8 cellular contexts compared by ENCODE assay signal in the genomic region with DNA sequence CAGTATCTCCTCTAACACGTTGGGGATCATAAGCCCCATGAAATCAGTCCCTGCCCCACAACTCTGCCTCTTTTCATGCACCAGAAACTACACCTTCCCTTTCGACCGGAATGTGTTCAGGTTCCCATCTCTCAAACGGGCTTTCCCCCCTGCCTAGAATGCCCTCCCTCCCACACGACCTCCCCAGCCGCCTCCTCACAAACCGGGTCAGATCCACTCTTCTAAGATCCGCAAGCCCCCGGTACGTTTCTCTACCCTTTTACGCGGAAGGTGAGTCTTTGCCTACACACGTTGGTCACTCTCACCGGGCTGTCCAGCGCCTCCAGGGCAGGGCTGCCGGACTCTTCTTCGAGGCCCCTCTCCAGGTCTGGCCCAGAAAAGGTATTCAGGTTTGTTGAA. TPM values are rescaled to one million over a fixed set of nuclear protein-coding genes. Genes with fewer than 3 reads are reported as not detected.
DNase-seq lines count a peak whose midpoint lies in the region; ATAC-seq, FAIRE-seq and TF ChIP-seq lines count a peak whose summit lies in the region.

No MANE protein-coding gene starts in this region.

- peak overlapping the region; percentile 89 for H3K4me2 ChIP-seq in A549

- H3K9me3 ChIP-seq in A549 (no peaks in the 10 kb centered on the region), duodenal mucosa (ENCODE audit: control insufficient read depth in 1 of 2, low read length in 2 of 2) (no peaks in the 10 kb centered on the region)

- ATAC-seq in A549, result peak; percentile 22 to 50
- peak; percentile 10 for ATAC-seq in GM21526 (IDR thresholded peaks at IDR 0.05; ENCODE audit: low FRiP score, unreplicated experiment)
- peak; percentile 29 to 46 for ATAC-seq in naive B cell (ENCODE audit: low read depth in 2 of 2)

- no peak for TF ChIP-seq CTCF in A549 (IDR thresholded peaks at IDR 0.05)
- TF ChIP-seq CTCF in RWPE1 (conservative IDR thresholded peaks at IDR 0.05; ENCODE audit: low read depth), result no peak

- no peaks in the 10 kb centered on the region for H3K9me3 Mint-ChIP-seq in naive B cell

- no peaks in the 10 kb centered on the region for H3K27me3 Mint-ChIP-seq in naive B cell

- peak overlapping the region; percentile 78 to 81 for H3K9ac ChIP-seq in duodenal mucosa (ENCODE audit: low read depth in 1 of 2, low read length in 2 of 2)

- no peaks in the 10 kb centered on the region for H3K36me3 Mint-ChIP-seq in naive B cell

- H3K27ac ChIP-seq in A549 (peak overlapping the region; percentile 85 to 95), RWPE1 (peak overlapping the region; percentile 72), duodenal mucosa (ENCODE audit: low read depth, low read length) (no peak overlapping the region)

- TF ChIP-seq EP300 in A549 (IDR thresholded peaks at IDR 0.05), result no peak

- CTCF ChIA-PET in A549 (lab: Yijun Ruan, JAX), result interaction anchor here (0.8 to 13.3 kb wide), 4 partner anchors 16 to 53 kb away, joined by 3 to 86 read pairs (median 4); a partner anchor contains a TSS
- CTCF ChIA-PET in RWPE1 (lab: Yijun Ruan, JAX), result interaction anchor here (1.0 to 1.2 kb wide), 2 partner anchors 29 to 31 kb away, joined by 3 to 4 read pairs; a partner anchor contains a TSS

- H3K36me3 ChIP-seq in duodenal mucosa (ENCODE audit: control insufficient read depth in 1 of 2, insufficient read depth in 2 of 2, low read length in 2 of 2), result peaks cover 9 to 10% of the 10 kb centered on the region in 2 donors

- no peak for TF ChIP-seq POLR2A in A549 (IDR thresholded peaks at IDR 0.05; ENCODE audit: low read length)

- POLR2A ChIA-PET in A549 (lab: Yijun Ruan, JAX) (interaction anchor here (1.2 to 3.5 kb wide), 4 partner anchors 8 to 49 kb away, joined by 3 to 41 read pairs (median 8); a partner anchor contains a TSS), RWPE1 (lab: Yijun Ruan, JAX; ENCODE audit: low non-redundant PET) (no interaction called here)

- peaks cover 9% of the 10 kb centered on the region; the same call in 2 of the 3 replicates for H3K4me1 ChIP-seq in A549
- H3K4me1 ChIP-seq in duodenal mucosa (ENCODE audit: control insufficient read depth in 1 of 2, insufficient read depth in 2 of 2, low read length in 2 of 2), result peaks cover 8 to 13% of the 10 kb centered on the region in 2 donors

- no peak for TF ChIP-seq RAD21 in A549 (conservative IDR thresholded peaks at IDR 0.05 in 1 of 2, IDR thresholded peaks at IDR 0.05 in 1 of 2)

- H3K4me3 ChIP-seq in A549 (peak overlapping the region; percentile 91), duodenal mucosa (ENCODE audit: low read depth in 1 of 2, low read length in 2 of 2) (peak overlapping the region; percentile 93 to 94)

- FAIRE-seq in A549 (lab: Jason Lieb, UNC) (no peak), urothelium cell line (lab: Jason Lieb, UNC) (no peak)

- DNase-seq in A549 (ENCODE audit: low read depth in 1 of 2, low spot score in 1 of 2), result peak in 1 of 2 experiments; percentile 34
- peak; percentile 39 for DNase-seq in RWPE1 (ENCODE audit: low spot score)
- DNase-seq in naive B cell, result peak; percentile 1
- DNase-seq in urothelium cell line (ENCODE audit: low spot score), result peak; percentile 2
- no peak for DNase-seq in NCI-H510A treated with DMSO at 0.1 percent for 48 hours (lab: John Stamatoyannopoulos, UW)
- no peak for DNase-seq in NOMO-1 treated with DMSO at 0.1 percent for 48 hours (lab: John Stamatoyannopoulos, UW; ENCODE audit: unreplicated experiment)

- no peaks in the 10 kb centered on the region for H3K27me3 ChIP-seq in duodenal mucosa (ENCODE audit: control insufficient read depth in 1 of 2, insufficient read depth in 2 of 2, low read length in 2 of 2)

- WGBS in A549 (ENCODE audit: missing lambda C conversion rate), result 1% methylated on average over 17 of the region's 17 CpGs

- H3K4me3 Mint-ChIP-seq in naive B cell, result peak overlapping the region; percentile 57 to 95 (median 86)

- peak overlapping the region in 5 of 6 donors; percentile 0 to 88 (median 76) for H3K27ac Mint-ChIP-seq in naive B cell

- H3K4me1 Mint-ChIP-seq in naive B cell, result peaks cover 28 to 39% (median 30%) of the 10 kb centered on the region in 3 donors

TF ChIP-seq in A549, 52 proteins besides CTCF, POLR2A, EP300 and RAD21:
- TF ChIP-seq JUN (IDR thresholded peaks at IDR 0.05) (no peak), KDM1A (IDR thresholded peaks at IDR 0.05; ENCODE audit: low read depth) (no peak), RFX5 (IDR thresholded peaks at IDR 0.05) (no peak), RARB (CRISPR knock-in tag; IDR thresholded peaks at IDR 0.05) (no peak), POLR2AphosphoS2 (conservative IDR thresholded peaks at IDR 0.05; ENCODE audit: low read length) (no peak), MYC (IDR thresholded peaks at IDR 0.05; ENCODE audit: borderline replicate concordance, low read length) (no peak), JUNB (IDR thresholded peaks at IDR 0.05) (no peak), TP53 (CRISPR knock-in tag; IDR thresholded peaks at IDR 0.05) (no peak)
- TF ChIP-seq, protein P1, sequence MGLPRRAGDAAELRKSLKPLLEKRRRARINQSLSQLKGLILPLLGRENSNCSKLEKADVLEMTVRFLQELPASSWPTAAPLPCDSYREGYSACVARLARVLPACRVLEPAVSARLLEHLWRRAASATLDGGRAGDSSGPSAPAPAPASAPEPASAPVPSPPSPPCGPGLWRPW (IDR thresholded peaks at IDR 0.05), result no peak
- TF ChIP-seq, protein P2, sequence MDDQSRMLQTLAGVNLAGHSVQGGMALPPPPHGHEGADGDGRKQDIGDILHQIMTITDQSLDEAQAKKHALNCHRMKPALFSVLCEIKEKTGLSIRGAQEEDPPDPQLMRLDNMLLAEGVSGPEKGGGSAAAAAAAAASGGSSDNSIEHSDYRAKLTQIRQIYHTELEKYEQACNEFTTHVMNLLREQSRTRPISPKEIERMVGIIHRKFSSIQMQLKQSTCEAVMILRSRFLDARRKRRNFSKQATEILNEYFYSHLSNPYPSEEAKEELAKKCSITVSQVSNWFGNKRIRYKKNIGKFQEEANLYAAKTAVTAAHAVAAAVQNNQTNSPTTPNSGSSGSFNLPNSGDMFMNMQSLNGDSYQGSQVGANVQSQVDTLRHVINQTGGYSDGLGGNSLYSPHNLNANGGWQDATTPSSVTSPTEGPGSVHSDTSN (IDR thresholded peaks at IDR 0.05), result no peak

RNA-seq across cellular contexts. Expression of a gene that starts 0.7 kb away (rescaled TPM):
- polyA plus RNA-seq in A549 (2011; rRNA removed), result 29.5 and 35.7 TPM in 2 replicates
- 22.6 and 27.4 TPM in 2 replicates for polyA plus RNA-seq in A549 (2012; cell fraction: cytosol; rRNA removed)
- 29.3 and 29.4 TPM in 2 replicates for polyA plus RNA-seq in A549 (2012; cell fraction: nucleus; rRNA removed)
- polyA plus RNA-seq in A549 (2017; fragmentation: RNase III; extraction: RNeasy Plus Mini Kit Qiagen cat#74134 plus additional on column Dnase treatment), result 26.7 to 30.4 TPM (median 27.8 TPM) in 3 replicates
- polyA minus RNA-seq in A549 (2011; rRNA and poly(A)+ RNA removed), result 44.9 and 53.7 TPM in 2 replicates
- 1 to 10 TPM in 3 of 6 donors, under 1 TPM in 3; 0.19 to 1.9 (median 1.1) TPM for polyA plus RNA-seq in naive B cell (ENCODE audit: low read depth in 6 of 6)

RNA-seq across cellular contexts. Expression of a gene that starts 17.9 kb away (rescaled TPM):
- polyA plus RNA-seq in A549 (2011; rRNA removed), result 137 and 139 TPM in 2 replicates
- 48.4 and 51.9 TPM in 2 replicates for polyA plus RNA-seq in A549 (2012; cell fraction: cytosol; rRNA removed)
- 33.7 and 50.6 TPM in 2 replicates for polyA plus RNA-seq in A549 (2012; cell fraction: nucleus; rRNA removed)
- 113 to 120 TPM (median 115 TPM) in 3 replicates for polyA plus RNA-seq in A549 (2017; fragmentation: RNase III; extraction: RNeasy Plus Mini Kit Qiagen cat#74134 plus additional on column Dnase treatment)
- polyA minus RNA-seq in A549 (2011; rRNA and poly(A)+ RNA removed), result 33.5 and 38.9 TPM in 2 replicates
- 10 to 100 TPM; 59.7 to 96.5 (median 69.5) TPM for polyA plus RNA-seq in naive B cell (ENCODE audit: low read depth in 6 of 6)

RNA-seq across cellular contexts. Expression of a gene that starts 18.3 kb away (rescaled TPM):
- 36.6 and 38.2 TPM in 2 replicates for polyA plus RNA-seq in A549 (2011; rRNA removed)
- 7.1 and 9.5 TPM in 2 replicates for polyA plus RNA-seq in A549 (2012; cell fraction: cytosol; rRNA removed)
- polyA plus RNA-seq in A549 (2012; cell fraction: nucleus; rRNA removed), result 4.8 and 7.2 TPM in 2 replicates
- 25.9 to 28.2 TPM (median 26.6 TPM) in 3 replicates for polyA plus RNA-seq in A549 (2017; fragmentation: RNase III; extraction: RNeasy Plus Mini Kit Qiagen cat#74134 plus additional on column Dnase treatment)
- polyA minus RNA-seq in A549 (2011; rRNA and poly(A)+ RNA removed), result 36.8 and 38.8 TPM in 2 replicates
- polyA plus RNA-seq in naive B cell (ENCODE audit: low read depth in 6 of 6), result 10 to 100 TPM; 12.2 to 34.3 (median 26.8) TPM

RNA-seq across cellular contexts. Expression of a gene that starts 29.1 kb away (rescaled TPM):
- 448 and 683 TPM in 2 replicates for polyA plus RNA-seq in A549 (2011; rRNA removed)
- 405 and 410 TPM in 2 replicates for polyA plus RNA-seq in A549 (2012; cell fraction: cytosol; rRNA removed)
- polyA plus RNA-seq in A549 (2012; cell fraction: nucleus; rRNA removed), result 229 and 230 TPM in 2 replicates
- polyA plus RNA-seq in A549 (2017; fragmentation: RNase III; extraction: RNeasy Plus Mini Kit Qiagen cat#74134 plus additional on column Dnase treatment), result 527 to 609 TPM (median 557 TPM) in 3 replicates
- polyA minus RNA-seq in A549 (2011; rRNA and poly(A)+ RNA removed), result 196 and 215 TPM in 2 replicates
- polyA plus RNA-seq in naive B cell (ENCODE audit: low read depth in 6 of 6), result 100 to 1,000 TPM; 206 to 309 (median 274) TPM

RNA-seq across cellular contexts. Expression of a gene that starts 48.1 kb away (rescaled TPM):
- polyA plus RNA-seq in A549 (2011; rRNA removed) (62.9 and 67.6 TPM in 2 replicates), A549 (2017; fragmentation: RNase III; extraction: RNeasy Plus Mini Kit Qiagen cat#74134 plus additional on column Dnase treatment) (71.9 to 81.2 TPM (median 72.8 TPM) in 3 replicates), naive B cell (ENCODE audit: low read depth in 6 of 6) (10 to 100 TPM; 41.4 to 58.7 (median 50.5) TPM)
- 38.2 and 49.2 TPM in 2 replicates for polyA plus RNA-seq in A549 (2012; cell fraction: cytosol; rRNA removed)
- 26.4 and 43.8 TPM in 2 replicates for polyA plus RNA-seq in A549 (2012; cell fraction: nucleus; rRNA removed)
- 24.1 and 26.2 TPM in 2 replicates for polyA minus RNA-seq in A549 (2011; rRNA and poly(A)+ RNA removed)

Comparison
In these comparisons a context has a peak if more than half of its experiments do, and no peak if none do; other contexts are left out.
1. DNase-seq: peak in RWPE1 (single experiment), naive B cell (single experiment) and urothelium cell line (single experiment); none in NCI-H510A treated with DMSO at 0.1 percent for 48 hours (single experiment) and NOMO-1 treated with DMSO at 0.1 percent for 48 hours (single experiment).
2. RNA of a gene that starts 0.7 kb away (polyA plus RNA-seq): 22.6 to 35.7 TPM in A549; 0.19 to 1.9 TPM in naive B cell; every median in the first group is over 4 times any median in the second.
3. Peak in every context shown above with its lines, with median percentiles within 50 percentile points of each other: ATAC-seq.